In the genomic region with DNA sequence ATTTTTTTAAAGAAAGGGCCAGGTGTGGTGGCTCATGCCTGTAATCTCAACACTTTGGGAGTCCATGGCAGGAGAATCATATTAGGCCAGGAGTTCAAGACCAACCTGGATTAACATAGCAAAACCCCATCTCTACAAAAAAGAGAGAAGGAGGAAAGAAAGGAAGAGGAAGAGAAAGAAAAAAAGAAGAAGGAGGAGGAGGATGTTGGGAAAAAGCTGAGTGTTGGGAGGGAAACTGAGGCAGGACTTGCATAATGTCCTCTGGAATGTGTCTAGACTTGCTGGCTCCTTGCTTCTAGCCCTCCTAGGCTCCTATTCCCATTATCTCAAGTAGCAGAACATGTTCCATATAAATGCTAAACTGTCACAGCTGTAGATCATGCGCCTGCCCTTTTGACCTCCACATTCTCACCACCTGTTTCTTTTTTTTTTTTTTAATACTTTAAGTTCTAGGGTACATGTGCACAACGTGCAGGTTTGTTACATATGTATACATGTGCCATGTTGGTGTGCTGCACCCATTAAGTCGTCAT, we compare ENCODE assay signal across 5 cellular contexts. TPM values are rescaled to one million over a fixed set of nuclear protein-coding genes. Genes with fewer than 3 reads are reported as not detected.
"Had no signal": no experiment of that assay in that cellular context is flagged by ENCODE, and none has a peak within 500 bp of the region (broad histone marks: within the 10 kb centered on the region; RNA-seq: fewer than 3 reads in every experiment).

No MANE protein-coding gene starts in this region.

RNA-seq across cellular contexts. Expression of gene NPC1L1, which starts 11.4 kb away (rescaled TPM):
- total RNA-seq: GM23248, GM23338, H4, H7, HFFc6 had no signal
- polyA plus RNA-seq: GM23248 had no signal
